ENCODE assay signal across 11 cellular contexts in genomic region chr15:71485094-71485693, GRCh38.
DNase-seq lines count a peak whose midpoint lies in the region; ATAC-seq, FAIRE-seq and TF ChIP-seq lines count a peak whose summit lies in the region.
"Had no signal": no experiment of that assay in that cellular context is flagged by ENCODE, and none has a peak within 500 bp of the region (broad histone marks: within the 10 kb centered on the region; RNA-seq: fewer than 3 reads in every experiment).

No MANE protein-coding gene starts in this region.

- no peaks in the 10 kb centered on the region for H3K4me1 ChIP-seq in trophoblast cell (ENCODE audit: control insufficient read depth in 1 of 2, insufficient read depth in 2 of 2, low read length in 2 of 2)
- H3K4me1 ChIP-seq: sigmoid colon had no signal

- H3K79me2 ChIP-seq in trophoblast cell (ENCODE audit: control insufficient read depth, insufficient read depth, low read length, poor library complexity) = no peaks in the 10 kb centered on the region

- H3K27ac ChIP-seq in trophoblast cell (ENCODE audit: low read depth, low read length) = no peak overlapping the region
- H3K27ac ChIP-seq: sigmoid colon, SK-N-MC had no signal

- DNase-seq in choroid plexus epithelial cell (ENCODE audit: low read depth) = no peak
- peak; percentile 11 to 37 for DNase-seq in trophoblast cell
- no peak for DNase-seq in RCC 7860 (ENCODE audit: low spot score)
- DNase-seq in activated effector memory CD4-positive, alpha-beta T cell treated with Interleukin-2 at 50 U/mL for 16 hours = no peak
- DNase-seq: left colon; sigmoid colon; stimulated activated naive B cell treated with anti-CD40 and anti-IgM and Interleukin-4, amounts not matched to agents 10 μg/mL and 1 μg/mL and 100 μg/mL, for 72 hours had no signal

- H3K4ac ChIP-seq in trophoblast cell (ENCODE audit: low read depth, low read length) = no peak overlapping the region

- TF ChIP-seq CTCF in GM12873 (IDR thresholded peaks at IDR 0.05; ENCODE audit: insufficient read depth, low read depth, low read length, missing control alignments) (peak; percentile 73), LNCAP (IDR thresholded peaks at IDR 0.05) (peak; percentile 55), choroid plexus epithelial cell (conservative IDR thresholded peaks at IDR 0.05; ENCODE audit: low read depth, low read length) (peak; percentile 64)

- no peaks in the 10 kb centered on the region for H3K79me1 ChIP-seq in trophoblast cell (ENCODE audit: low read length)

- ATAC-seq in HG02852 (IDR thresholded peaks at IDR 0.05; ENCODE audit: unreplicated experiment) = no peak
- ATAC-seq: left colon had no signal

- no peak for FAIRE-seq in RCC 7860 (lab: Jason Lieb, UNC)

- no peak overlapping the region for H2AK5ac ChIP-seq in trophoblast cell (ENCODE audit: low read length)

- no peak overlapping the region for H3K4me2 ChIP-seq in trophoblast cell (ENCODE audit: low read length)

- no peak overlapping the region for H2BK5ac ChIP-seq in trophoblast cell (ENCODE audit: low read depth, low read length, poor library complexity)

- no peaks in the 10 kb centered on the region for H3K9me3 ChIP-seq in trophoblast cell (ENCODE audit: insufficient read depth, low read depth, low read length)
- H3K9me3 ChIP-seq: sigmoid colon had no signal

- no CpG with 5 or more reads among the region's 2 CpGs for WGBS in trophoblast cell (ENCODE audit: extremely low coverage, insufficient coverage, insufficient read length)

- no peak overlapping the region for H3K4me3 ChIP-seq in choroid plexus epithelial cell (ENCODE audit: low read depth, low read length)
- H3K4me3 ChIP-seq in trophoblast cell (ENCODE audit: low read depth, low read length) = no peak overlapping the region
- H3K4me3 ChIP-seq: sigmoid colon, SK-N-MC had no signal

- H2BK120ac ChIP-seq in trophoblast cell (ENCODE audit: insufficient read depth, low read length, poor library complexity) = no peak overlapping the region

- H3K18ac ChIP-seq in trophoblast cell (ENCODE audit: low read length) = no peak overlapping the region

- H2BK12ac ChIP-seq in trophoblast cell (ENCODE audit: low read length) = no peak overlapping the region

- H3K23ac ChIP-seq in trophoblast cell (ENCODE audit: low read length) = no peak overlapping the region

- no peaks in the 10 kb centered on the region for H3K27me3 ChIP-seq in trophoblast cell (ENCODE audit: insufficient read depth, low read length)
- H3K27me3 ChIP-seq: sigmoid colon had no signal

- H3K9ac ChIP-seq in trophoblast cell (ENCODE audit: low read length) = no peak overlapping the region

- H4K91ac ChIP-seq in trophoblast cell (ENCODE audit: low read depth, low read length) = no peak overlapping the region

- no peak overlapping the region for H4K12ac ChIP-seq in trophoblast cell (ENCODE audit: low read depth, low read length)

- H4K8ac ChIP-seq in trophoblast cell (ENCODE audit: low read depth, low read length) = no peak overlapping the region

- H3K36me3 ChIP-seq in trophoblast cell (ENCODE audit: control insufficient read depth in 1 of 2, insufficient read depth in 2 of 2, low read length in 2 of 2) = no peaks in the 10 kb centered on the region
- H3K36me3 ChIP-seq: sigmoid colon had no signal

- H3K14ac ChIP-seq in trophoblast cell (ENCODE audit: low read length) = no peak overlapping the region

- no peak overlapping the region for H2AFZ ChIP-seq in trophoblast cell (ENCODE audit: insufficient read depth, low read length, poor library complexity)

Comparison
In these comparisons a context has a peak if more than half of its experiments do, and no peak if none do; other contexts are left out.
1. DNase-seq: peak in trophoblast cell (2 of 2); none in choroid plexus epithelial cell (single experiment), RCC 7860 (single experiment) and activated effector memory CD4-positive, alpha-beta T cell treated with Interleukin-2 at 50 U/mL for 16 hours (single experiment).
2. Peak in every context shown above with its lines, with median percentiles within 50 percentile points of each other: CTCF ChIP-seq.